19 cellular contexts compared by ENCODE assay signal in the genomic region with DNA sequence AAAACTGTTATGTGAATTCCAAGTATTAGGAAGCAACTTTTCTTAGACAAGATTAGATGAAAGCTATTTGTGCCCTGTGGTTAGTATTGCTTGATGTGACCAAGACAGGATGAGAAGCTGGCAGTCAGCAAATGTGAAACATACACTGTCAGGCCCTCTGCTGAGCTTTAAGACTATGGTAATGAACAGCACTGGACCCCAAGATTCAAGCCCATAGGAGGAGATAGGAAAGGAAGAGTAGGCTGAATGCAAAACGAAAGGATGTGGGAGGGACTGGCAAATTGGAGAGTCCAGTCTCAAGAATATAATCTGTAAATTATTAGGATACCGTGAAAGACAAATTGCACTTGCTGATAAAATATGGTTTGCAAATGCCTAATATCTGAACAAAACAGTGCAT.
"Had no signal": no experiment of that assay in that cellular context is flagged by ENCODE, and none has a peak within 500 bp of the region (broad histone marks: within the 10 kb centered on the region; RNA-seq: fewer than 3 reads in every experiment).

No MANE protein-coding gene starts in this region.

- H3K4me1 ChIP-seq: uterus had no signal

- H3K9me3 ChIP-seq: gastroesophageal sphincter, tibial nerve, uterus had no signal

- DNase-seq: activated CD4-positive, alpha-beta T cell treated with anti-CD3 and anti-CD28 coated beads, Interleukin-2, amount 10 ng/mL, durations not matched to agents 7 days and 5 days; activated CD4-positive, CD25-positive, alpha-beta regulatory T cell; activated effector memory CD4-positive, alpha-beta T cell treated with anti-CD3 and anti-CD28 coated beads, Interleukin-2, amount 50 U/mL, for 16 hours; activated T-cell treated with anti-CD3 and anti-CD28 coated beads for 4 hours; cerebellar nuclear complex; dermis blood vessel endothelial cell; effector memory CD8-positive, alpha-beta T cell; islet precursor cell; naive B cell; posterior cingulate gyrus; stimulated activated CD4-positive, alpha-beta T cell treated with anti-CD3 and anti-CD28 coated beads, Interleukin-2, amount 100 ng/mL, for 48 hours; uterus had no signal

- H3K27me3 Mint-ChIP-seq: activated CD4-positive, alpha-beta T cell treated with anti-CD3 and anti-CD28 coated beads, Interleukin-2, amount 10 ng/mL, durations not matched to agents 7 days and 5 days; activated naive CD4-positive, alpha-beta T cell treated with anti-CD3 and anti-CD28 coated beads, Interleukin-2, amount 50 U/mL, for 24 hours; effector memory CD8-positive, alpha-beta T cell; naive B cell; stimulated activated memory B cell treated with anti-CD40 and anti-IgM and Interleukin-4, amounts not matched to agents 10 μg/mL and 1 μg/mL and 100 μg/mL, for 72 hours had no signal

- H3K36me3 ChIP-seq: uterus had no signal

- H3K27ac Mint-ChIP-seq: activated CD4-positive, alpha-beta T cell treated with anti-CD3 and anti-CD28 coated beads, Interleukin-2, amount 10 ng/mL, durations not matched to agents 7 days and 5 days; stimulated activated memory B cell treated with anti-CD40 and anti-IgM and Interleukin-4, amounts not matched to agents 10 μg/mL and 1 μg/mL and 100 μg/mL, for 72 hours had no signal

- H3K27ac ChIP-seq: epithelial cell of prostate, gastroesophageal sphincter, tibial nerve, uterus had no signal

- H3K4me3 ChIP-seq: gastroesophageal sphincter, tibial nerve, uterus had no signal

- H3K4me3 Mint-ChIP-seq: activated CD4-positive, alpha-beta T cell treated with anti-CD3 and anti-CD28 coated beads, Interleukin-2, amount 10 ng/mL, durations not matched to agents 7 days and 5 days; activated naive CD4-positive, alpha-beta T cell treated with anti-CD3 and anti-CD28 coated beads, Interleukin-2, amount 50 U/mL, for 24 hours; brain; effector memory CD8-positive, alpha-beta T cell; naive B cell; stimulated activated memory B cell treated with anti-CD40 and anti-IgM and Interleukin-4, amounts not matched to agents 10 μg/mL and 1 μg/mL and 100 μg/mL, for 72 hours had no signal

- H3K27me3 ChIP-seq: gastroesophageal sphincter, tibial nerve, uterus had no signal

- H3K4me1 Mint-ChIP-seq: activated CD4-positive, alpha-beta T cell treated with anti-CD3 and anti-CD28 coated beads, Interleukin-2, amount 10 ng/mL, durations not matched to agents 7 days and 5 days; stimulated activated memory B cell treated with anti-CD40 and anti-IgM and Interleukin-4, amounts not matched to agents 10 μg/mL and 1 μg/mL and 100 μg/mL, for 72 hours had no signal

- H3K9me3 Mint-ChIP-seq: activated CD4-positive, alpha-beta T cell treated with anti-CD3 and anti-CD28 coated beads, Interleukin-2, amount 10 ng/mL, durations not matched to agents 7 days and 5 days; activated naive CD4-positive, alpha-beta T cell treated with anti-CD3 and anti-CD28 coated beads, Interleukin-2, amount 50 U/mL, for 24 hours; brain; effector memory CD8-positive, alpha-beta T cell; naive B cell; stimulated activated memory B cell treated with anti-CD40 and anti-IgM and Interleukin-4, amounts not matched to agents 10 μg/mL and 1 μg/mL and 100 μg/mL, for 72 hours had no signal

- FAIRE-seq: TTC549 had no signal

- ATAC-seq: effector memory CD8-positive, alpha-beta T cell; gastroesophageal sphincter; stimulated activated memory B cell treated with anti-CD40 and anti-IgM and Interleukin-4, amounts not matched to agents 10 μg/mL and 1 μg/mL and 100 μg/mL, for 72 hours had no signal
